14 cellular contexts compared by ENCODE assay signal in the genomic region with DNA sequence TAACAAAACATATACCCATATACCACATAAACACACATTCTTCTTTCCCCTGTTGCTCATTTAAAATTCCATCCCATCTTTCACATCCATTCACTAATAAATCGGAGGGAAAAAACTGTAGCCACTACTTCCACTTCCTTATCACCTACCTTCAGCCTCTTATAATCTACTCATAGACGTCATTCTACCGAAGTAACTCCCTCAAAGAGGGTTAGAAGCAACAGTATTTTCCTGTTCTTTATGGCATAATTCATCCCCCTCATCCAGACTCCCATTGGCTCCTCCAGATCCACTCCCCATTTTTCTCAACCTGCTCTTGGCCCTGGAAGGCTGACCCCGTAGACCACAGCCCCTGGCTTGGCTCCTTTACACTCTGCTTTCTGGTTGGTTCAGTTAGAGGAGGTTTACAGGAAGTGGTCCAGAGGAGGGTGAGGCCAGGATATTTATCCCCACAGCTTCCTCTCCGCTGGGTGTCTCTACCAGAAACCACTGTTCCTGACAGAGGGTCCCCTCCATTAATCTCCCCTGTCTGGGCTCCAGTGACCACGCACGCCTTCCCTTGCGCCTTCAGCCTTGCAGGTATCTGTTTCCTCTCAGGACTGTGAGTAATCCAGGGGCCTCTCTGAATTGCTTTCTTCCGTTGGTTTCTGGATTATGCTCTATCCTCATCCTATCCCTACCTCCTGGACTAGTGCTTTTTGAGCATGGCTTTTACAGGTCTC. TPM values are rescaled to one million over a fixed set of nuclear protein-coding genes. Genes with fewer than 3 reads are reported as not detected.
DNase-seq lines count a peak whose midpoint lies in the region; ATAC-seq and TF ChIP-seq lines count a peak whose summit lies in the region.
"Had no signal": no experiment of that assay in that cellular context is flagged by ENCODE, and none has a peak within 500 bp of the region (broad histone marks: within the 10 kb centered on the region; RNA-seq: fewer than 3 reads in every experiment).

No MANE protein-coding gene starts in this region.

- H3K9me3 Mint-ChIP-seq in T-helper 2 cell treated with Interferon-gamma antibody and Interleukin-4, amounts not matched to agents 5 μg/mL and 100 μg/mL, for 36 hours: no peaks in the 10 kb centered on the region
- H3K9me3 Mint-ChIP-seq in activated naive CD4-positive, alpha-beta T cell treated with anti-CD3 and anti-CD28 coated beads, Interleukin-2, amount 50 U/mL, for 72 hours: no peaks in the 10 kb centered on the region
- H3K9me3 Mint-ChIP-seq in nephron progenitor cell: peaks cover 20% of the 10 kb centered on the region

- H3K36me3 Mint-ChIP-seq in T-helper 2 cell treated with Interferon-gamma antibody and Interleukin-4, amounts not matched to agents 5 μg/mL and 100 μg/mL, for 36 hours (ENCODE audit: low read depth): no peaks in the 10 kb centered on the region
- H3K36me3 Mint-ChIP-seq in activated naive CD4-positive, alpha-beta T cell treated with anti-CD3 and anti-CD28 coated beads, Interleukin-2, amount 50 U/mL, for 72 hours: peaks cover 0 to 8% of the 10 kb centered on the region in 2 donors
- peaks cover 20% of the 10 kb centered on the region for H3K36me3 Mint-ChIP-seq in nephron progenitor cell (ENCODE audit: low read depth)

- no peak overlapping the region for H3K4me3 ChIP-seq in gastrocnemius medialis
- H3K4me3 ChIP-seq: ovary, smooth muscle cell had no signal

- TF ChIP-seq POLR2A in gastrocnemius medialis (IDR thresholded peaks at IDR 0.05): no peak

- peak overlapping the region; percentile 64 for H3K4me3 Mint-ChIP-seq in T-helper 2 cell treated with Interferon-gamma antibody and Interleukin-4, amounts not matched to agents 5 μg/mL and 100 μg/mL, for 36 hours
- no peak overlapping the region for H3K4me3 Mint-ChIP-seq in nephron progenitor cell

- no peaks in the 10 kb centered on the region for H3K27me3 ChIP-seq in gastrocnemius medialis
- H3K27me3 ChIP-seq: ovary had no signal

- DNase-seq in T-helper 2 cell treated with Interferon-gamma antibody and Interleukin-4, amounts not matched to agents 5 μg/mL and 100 μg/mL, for 36 hours (ENCODE audit: low spot score): no peak
- no peak for DNase-seq in T-helper 2 cell
- peak; percentile 55 for DNase-seq in OCI-M2 (lab: John Stamatoyannopoulos, UW; ENCODE audit: unreplicated experiment)
- no peak for DNase-seq in activated naive CD4-positive, alpha-beta T cell treated with anti-CD3 and anti-CD28 coated beads, Interleukin-2, amount 50 U/mL, for 72 hours (ENCODE audit: low spot score in 2 of 2)
- no peak for DNase-seq in nephron progenitor cell
- DNase-seq in gastrocnemius medialis: no peak
- DNase-seq: aorta, dermis blood vessel endothelial cell, NCI-H1417, NCI-H226, ovary had no signal

- no peak overlapping the region for H3K27ac ChIP-seq in gastrocnemius medialis
- H3K27ac ChIP-seq: ovary had no signal

- intact Hi-C loops in gastrocnemius medialis (cut with DNase I; ENCODE audit: low total_unique reads): no loop called here

- H3K9me3 ChIP-seq in gastrocnemius medialis: no peaks in the 10 kb centered on the region
- H3K9me3 ChIP-seq: ovary had no signal

- ATAC-seq in activated naive CD4-positive, alpha-beta T cell treated with anti-CD3 and anti-CD28 coated beads, Interleukin-2, amount 50 U/mL, for 72 hours: peak; percentile 49 to 61
- ATAC-seq in GM21360 (IDR thresholded peaks at IDR 0.05; ENCODE audit: unreplicated experiment) (no peak), GM19324 (IDR thresholded peaks at IDR 0.05; ENCODE audit: low FRiP score, unreplicated experiment) (no peak), gastrocnemius medialis (no peak)

- peaks cover 25% of the 10 kb centered on the region for H3K27me3 Mint-ChIP-seq in T-helper 2 cell treated with Interferon-gamma antibody and Interleukin-4, amounts not matched to agents 5 μg/mL and 100 μg/mL, for 36 hours (ENCODE audit: low read depth)
- peaks cover 5% of the 10 kb centered on the region for H3K27me3 Mint-ChIP-seq in nephron progenitor cell (ENCODE audit: low read depth, poor library complexity)

- in situ Hi-C loops in gastrocnemius medialis (cut with MboI; ENCODE audit: low sequenced_read_pairs in 4 of 4): loop anchor here in 2 of 4 donors (25.0 kb wide), 1 partner anchor 486 kb away; no protein-coding TSS in a partner anchor

- no peaks in the 10 kb centered on the region for H3K36me3 ChIP-seq in gastrocnemius medialis
- H3K36me3 ChIP-seq: ovary had no signal

- H3K27ac Mint-ChIP-seq in T-helper 2 cell treated with Interferon-gamma antibody and Interleukin-4, amounts not matched to agents 5 μg/mL and 100 μg/mL, for 36 hours: peak overlapping the region; percentile 13
- H3K27ac Mint-ChIP-seq in activated naive CD4-positive, alpha-beta T cell treated with anti-CD3 and anti-CD28 coated beads, Interleukin-2, amount 50 U/mL, for 72 hours: peak overlapping the region; percentile 15 to 78
- peak overlapping the region; percentile 75 for H3K27ac Mint-ChIP-seq in nephron progenitor cell

- no peak for TF ChIP-seq CTCF in nephron progenitor cell (IDR thresholded peaks at IDR 0.05)
- TF ChIP-seq CTCF in gastrocnemius medialis (IDR thresholded peaks at IDR 0.05 in 4 of 5, conservative IDR thresholded peaks at IDR 0.05 in 1 of 5): no peak

- H3K4me1 ChIP-seq in gastrocnemius medialis: no peaks in the 10 kb centered on the region

- peaks cover 13% of the 10 kb centered on the region for H3K4me1 Mint-ChIP-seq in T-helper 2 cell treated with Interferon-gamma antibody and Interleukin-4, amounts not matched to agents 5 μg/mL and 100 μg/mL, for 36 hours (ENCODE audit: low read depth)
- H3K4me1 Mint-ChIP-seq in nephron progenitor cell: peaks cover 66% of the 10 kb centered on the region

RNA-seq across cellular contexts. Expression of a gene that starts 46.2 kb away (rescaled TPM):
- total RNA-seq in activated naive CD4-positive, alpha-beta T cell treated with anti-CD3 and anti-CD28 coated beads, Interleukin-2, amount 50 U/mL, for 72 hours: 1 to 10 TPM; 1.1 to 4.5 TPM
- total RNA-seq in gastrocnemius medialis: 1 to 10 TPM; 2.6 to 6.6 (median 4.2) TPM

Comparison
In these comparisons a context has a peak if more than half of its experiments do, and no peak if none do; other contexts are left out.
1. H3K27ac Mint-ChIP-seq: peak in every context shown above with its lines; median percentile 75 in nephron progenitor cell; 46 in activated naive CD4-positive, alpha-beta T cell treated with anti-CD3 and anti-CD28 coated beads, Interleukin-2, amount 50 U/mL, for 72 hours; 13 in T-helper 2 cell treated with Interferon-gamma antibody and Interleukin-4, amounts not matched to agents 5 μg/mL and 100 μg/mL, for 36 hours.
2. ATAC-seq: peak in activated naive CD4-positive, alpha-beta T cell treated with anti-CD3 and anti-CD28 coated beads, Interleukin-2, amount 50 U/mL, for 72 hours (2 of 2); none in GM21360 (single experiment), GM19324 (single experiment) and gastrocnemius medialis (0 of 2).